10 cellular contexts compared by ENCODE assay signal in genomic region chr12:26196424-26196722, GRCh38. TPM values are rescaled to one million over a fixed set of nuclear protein-coding genes. Genes with fewer than 3 reads are reported as not detected.
DNase-seq lines count a peak whose midpoint lies in the region; ATAC-seq and TF ChIP-seq lines count a peak whose summit lies in the region.
"Had no signal": no experiment of that assay in that cellular context is flagged by ENCODE, and none has a peak within 500 bp of the region (broad histone marks: within the 10 kb centered on the region; RNA-seq: fewer than 3 reads in every experiment).

No MANE protein-coding gene starts in this region.

- no peak for TF ChIP-seq EP300 in ovary (IDR thresholded peaks at IDR 0.05)

- TF ChIP-seq CTCF in foreskin fibroblast (IDR thresholded peaks at IDR 0.05; ENCODE audit: low read depth, low read length) (no peak), ovary (IDR thresholded peaks at IDR 0.05) (no peak)

- 17 to 24% (median 20%) methylated on average over 5 of the region's 5 CpGs for WGBS in ovary, 3 donors

- peak; percentile 38 for DNase-seq in Ammon's horn (ENCODE audit: low spot score)
- peak; percentile 50 for DNase-seq in SW480 (ENCODE audit: low spot score)
- peak; percentile 6 to 45 for DNase-seq in foreskin fibroblast
- DNase-seq in ovary: peak in 1 of 5 donors; percentile 30
- no peak for DNase-seq in hepatic stellate cell (ENCODE audit: low spot score)
- DNase-seq in stimulated activated CD4-positive, alpha-beta T cell treated with anti-CD3 and anti-CD28 coated beads, Interleukin-4, amount 100 ng/mL, for 24 hours: no peak

- H3K4me3 ChIP-seq in foreskin fibroblast (ENCODE audit: low read depth in 1 of 2, low read length in 2 of 2) (peak overlapping the region; percentile 48 to 64), ovary (peak overlapping the region; percentile 59)

- H3K27me3 ChIP-seq in ovary: no peaks in the 10 kb centered on the region

- peaks cover 7% of the 10 kb centered on the region for H3K4me1 ChIP-seq in ovary (ENCODE audit: insufficient read depth)

- ATAC-seq in HG02938 (IDR thresholded peaks at IDR 0.05; ENCODE audit: unreplicated experiment) (no peak), HG03159 (IDR thresholded peaks at IDR 0.05; ENCODE audit: unreplicated experiment) (no peak)

- no peak for TF ChIP-seq POLR2A in ovary (IDR thresholded peaks at IDR 0.05)

- no peaks in the 10 kb centered on the region for H3K9me3 ChIP-seq in ovary

- intact Hi-C loops in ovary (cut with DNase I): loop anchor here in 3 of 4 donors (5.0 to 10.0 kb wide), 4 partner anchors 69 to 118 kb away; partner anchors contain the start of gene BHLHE41 (in 2 of the 3)

- H3K36me3 ChIP-seq in ovary: no peaks in the 10 kb centered on the region

- H3K27ac ChIP-seq in ovary: peak overlapping the region; percentile 72 to 86

RNA-seq across cellular contexts. Expression of gene SSPN, which starts 1.0 kb away (rescaled TPM):
- 10 to 100 TPM; 21.2 to 68.0 (median 44.2) TPM for total RNA-seq in ovary
- 10 to 100 TPM; 17.0 to 32.8 TPM for polyA plus RNA-seq in ovary
- total RNA-seq: activated naive CD4-positive, alpha-beta T cell treated with anti-CD3 and anti-CD28 coated beads, Interleukin-2, amount 50 U/mL, for 72 hours; T-helper 1 cell treated with Interleukin-12 subunit alpha and Interleukin-12 subunit beta and Interleukin-4 antibody, amounts not matched to agents 30 ng/mL and 1 ng/mL, for 36 hours had no signal

Comparison
In these comparisons a context has a peak if more than half of its experiments do, and no peak if none do; other contexts are left out.
1. DNase-seq: peak in Ammon's horn (single experiment), SW480 (single experiment) and foreskin fibroblast (2 of 2); none in hepatic stellate cell (single experiment) and stimulated activated CD4-positive, alpha-beta T cell treated with anti-CD3 and anti-CD28 coated beads, Interleukin-4, amount 100 ng/mL, for 24 hours (single experiment).